Comparison of ENCODE assay signal across 23 cellular contexts in the genomic region with DNA sequence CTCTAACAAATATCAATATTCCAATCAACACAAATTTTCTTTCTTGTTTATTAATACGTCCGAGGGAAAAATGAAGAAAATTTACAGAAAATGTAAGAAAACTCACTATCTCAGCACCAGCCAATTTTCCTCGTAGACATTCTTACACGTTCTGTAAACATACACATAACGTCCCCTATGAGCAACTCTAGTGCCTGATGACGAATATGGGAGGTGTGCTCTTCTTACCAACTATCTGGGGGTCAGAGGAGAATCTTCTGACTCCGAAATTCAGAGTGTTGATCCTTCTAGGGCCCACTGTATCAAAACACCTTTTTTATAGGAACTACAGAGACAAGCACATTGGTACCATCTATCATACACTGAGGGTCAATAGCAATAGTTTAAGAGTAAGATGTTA.
"Had no signal": no experiment of that assay in that cellular context is flagged by ENCODE, and none has a peak within 500 bp of the region (broad histone marks: within the 10 kb centered on the region; RNA-seq: fewer than 3 reads in every experiment).

No MANE protein-coding gene starts in this region.

- H3K4me3 ChIP-seq: esophagus muscularis mucosa, heart right ventricle, lower lobe of right lung, ovary, psoas muscle, tibial artery had no signal

- DNase-seq: activated CD4-positive, alpha-beta T cell treated with anti-CD3 and anti-CD28 coated beads, Interleukin-2, amount 10 ng/mL, durations not matched to agents 24 days and 14 days; activated CD8-positive, alpha-beta T cell treated with anti-CD3 and anti-CD28 coated beads for 36 hours; activated gamma-delta T cell treated with Interleukin-2 at 50 U/mL for 16 hours; activated T-cell treated with anti-CD3 and anti-CD28 coated beads, Interleukin-2, amount 50 U/mL, for 1 hour; aorta; brain microvascular endothelial cell; central memory CD4-positive, alpha-beta T cell; effector memory CD8-positive, alpha-beta T cell; heart right ventricle; left colon; lower lobe of right lung; naive thymus-derived CD4-positive, alpha-beta T cell; psoas muscle; stimulated activated CD4-positive, alpha-beta T cell treated with anti-CD3 and anti-CD28 coated beads, Interleukin-12 subunit alpha, Interleukin-12 subunit beta, amount 100 ng/mL, for 4 hours; stimulated activated CD4-positive, alpha-beta T cell treated with anti-CD3 and anti-CD28 coated beads, Interleukin-4, amount 100 ng/mL, for 4 hours; stimulated activated naive CD8-positive, alpha-beta T cell treated with anti-CD3 and anti-CD28 coated beads, Interleukin-15, Interleukin-2, amounts not matched to agents 100 U/mL and 50 U/mL, for 24 hours; tibial artery had no signal

- FAIRE-seq: colon, keratinocyte had no signal

- H3K4me1 ChIP-seq: psoas muscle had no signal

- H3K27ac ChIP-seq: brain microvascular endothelial cell, heart right ventricle, lower lobe of right lung, ovary, psoas muscle, tibial artery had no signal

- H3K9me3 ChIP-seq: esophagus muscularis mucosa, lower lobe of right lung, ovary, psoas muscle had no signal

- ATAC-seq: activated CD4-positive, CD25-positive, alpha-beta regulatory T cell treated with anti-CD3 and anti-CD28 coated beads, Interleukin-2, amount 50 U/mL, for 24 hours; activated CD8-positive, alpha-beta T cell treated with anti-CD3 and anti-CD28 coated beads for 36 hours; effector memory CD8-positive, alpha-beta T cell; left colon; naive thymus-derived CD4-positive, alpha-beta T cell; stimulated activated naive CD8-positive, alpha-beta T cell treated with anti-CD3 and anti-CD28 coated beads, Interleukin-15, Interleukin-2, amounts not matched to agents 100 U/mL and 50 U/mL, for 24 hours had no signal

- H3K9me3 Mint-ChIP-seq: activated naive CD4-positive, alpha-beta T cell treated with anti-CD3 and anti-CD28 coated beads, Interleukin-2, amount 50 U/mL, for 24 hours had no signal

- H3K27ac Mint-ChIP-seq: activated CD4-positive, alpha-beta T cell treated with anti-CD3 and anti-CD28 coated beads, Interleukin-2, amount 10 ng/mL, durations not matched to agents 24 days and 14 days; activated CD8-positive, alpha-beta T cell treated with anti-CD3 and anti-CD28 coated beads for 36 hours; activated naive CD4-positive, alpha-beta T cell treated with anti-CD3 and anti-CD28 coated beads, Interleukin-2, amount 50 U/mL, for 24 hours; effector memory CD8-positive, alpha-beta T cell; naive thymus-derived CD4-positive, alpha-beta T cell had no signal

- H3K4me3 Mint-ChIP-seq: activated CD4-positive, alpha-beta T cell treated with anti-CD3 and anti-CD28 coated beads, Interleukin-2, amount 10 ng/mL, durations not matched to agents 24 days and 14 days; activated CD8-positive, alpha-beta T cell treated with anti-CD3 and anti-CD28 coated beads for 36 hours; activated naive CD4-positive, alpha-beta T cell treated with anti-CD3 and anti-CD28 coated beads, Interleukin-2, amount 50 U/mL, for 24 hours; effector memory CD8-positive, alpha-beta T cell; naive thymus-derived CD4-positive, alpha-beta T cell had no signal

- H3K27me3 ChIP-seq: brain microvascular endothelial cell, esophagus muscularis mucosa, heart right ventricle, ovary, tibial artery had no signal

- H3K27me3 Mint-ChIP-seq: activated CD4-positive, alpha-beta T cell treated with anti-CD3 and anti-CD28 coated beads, Interleukin-2, amount 10 ng/mL, durations not matched to agents 24 days and 14 days; activated CD8-positive, alpha-beta T cell treated with anti-CD3 and anti-CD28 coated beads for 36 hours; activated naive CD4-positive, alpha-beta T cell treated with anti-CD3 and anti-CD28 coated beads, Interleukin-2, amount 50 U/mL, for 24 hours; effector memory CD8-positive, alpha-beta T cell; naive thymus-derived CD4-positive, alpha-beta T cell had no signal

- H3K36me3 ChIP-seq: brain microvascular endothelial cell, ovary had no signal

- H3K4me1 Mint-ChIP-seq: activated CD4-positive, alpha-beta T cell treated with anti-CD3 and anti-CD28 coated beads, Interleukin-2, amount 10 ng/mL, durations not matched to agents 24 days and 14 days; activated naive CD4-positive, alpha-beta T cell treated with anti-CD3 and anti-CD28 coated beads, Interleukin-2, amount 50 U/mL, for 24 hours; naive thymus-derived CD4-positive, alpha-beta T cell had no signal
